8 cellular contexts compared by ENCODE assay signal in the genomic region with DNA sequence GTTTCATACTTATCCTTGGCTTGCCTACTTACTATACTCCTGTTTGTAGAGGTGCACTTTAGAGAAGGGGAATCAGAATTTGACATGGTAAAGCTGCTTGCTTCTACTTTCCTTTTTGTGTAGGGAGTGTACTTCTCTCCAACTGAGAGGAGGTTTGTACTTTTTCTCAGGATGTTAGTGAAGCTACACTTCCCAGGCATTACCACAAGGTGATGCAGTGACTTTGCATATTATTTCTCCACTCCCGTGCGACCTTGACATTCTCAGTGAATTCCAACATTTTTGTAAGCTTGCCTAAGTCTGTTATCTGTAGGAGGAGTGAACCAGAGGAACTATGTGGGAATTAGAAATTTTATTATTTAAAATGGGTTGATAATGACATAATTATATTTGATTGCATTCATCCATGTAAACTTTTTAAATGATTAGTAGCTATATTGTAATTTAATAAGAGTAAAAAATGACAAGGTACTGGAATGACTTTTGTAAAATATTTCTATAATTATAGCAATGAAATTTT. TPM values are rescaled to one million over a fixed set of nuclear protein-coding genes. Genes with fewer than 3 reads are reported as not detected.
DNase-seq lines count a peak whose midpoint lies in the region; ATAC-seq, FAIRE-seq and TF ChIP-seq lines count a peak whose summit lies in the region.

No MANE protein-coding gene starts in this region.

- peaks cover 9% of the 10 kb centered on the region; the same call in 1 of the 2 replicates for H4K20me1 ChIP-seq in MM.1S (ENCODE audit: insufficient read depth, low read length)
- H4K20me1 ChIP-seq in keratinocyte (ENCODE audit: control insufficient read depth, extremely low read depth, insufficient read depth, low read length), result no peaks in the 10 kb centered on the region

- H3K9me3 ChIP-seq in MM.1S (replicated peaks; ENCODE audit: insufficient read depth, low read length) (no peaks in the 10 kb centered on the region), keratinocyte (ENCODE audit: control insufficient read depth, low read depth, low read length) (no peaks in the 10 kb centered on the region)

- H3K36me3 ChIP-seq in MM.1S (replicated peaks; ENCODE audit: insufficient read depth, low read length), result peaks cover 9% of the 10 kb centered on the region
- peaks cover 0 to 8% of the 10 kb centered on the region in 2 experiments for H3K36me3 ChIP-seq in keratinocyte (ENCODE audit: control insufficient read depth in 2 of 2, extremely low read depth in 1 of 2, insufficient read depth in 2 of 2, low read length in 2 of 2)

- H3K9me1 ChIP-seq in keratinocyte (ENCODE audit: control insufficient read depth, extremely low read depth, insufficient read depth, low read length), result no peaks in the 10 kb centered on the region

- DNase-seq in A172 (ENCODE audit: low spot score) (peak; percentile 90), ELF-1 (ENCODE audit: low read depth, low spot score) (peak; percentile 28), MM.1S (peak; percentile 23), amniotic epithelial cell (ENCODE audit: low read depth) (peak; percentile 91), keratinocyte (ENCODE audit: low read depth, low spot score) (no peak)

- peak; percentile 51 for TF ChIP-seq CTCF in MM.1S (IDR thresholded peaks at IDR 0.05; ENCODE audit: low read length)
- TF ChIP-seq CTCF in keratinocyte (optimal IDR thresholded peaks at IDR 0.05 in 1 of 3, IDR thresholded peaks at IDR 0.05 in 1 of 3, conservative IDR thresholded peaks at IDR 0.05 in 1 of 3; ENCODE audit: extremely low read depth in 1 of 3, insufficient read depth in 2 of 3, low read length in 3 of 3), result peak; percentile 66 to 86 (median 75)

- peaks cover 10% of the 10 kb centered on the region for H3F3A ChIP-seq in MM.1S (ENCODE audit: insufficient read depth, low read length)

- H3K4me1 ChIP-seq in MM.1S (ENCODE audit: low read length) (no peaks in the 10 kb centered on the region), keratinocyte (ENCODE audit: control insufficient read depth, extremely low read depth, insufficient read depth, low read length) (peaks cover 5% of the 10 kb centered on the region)

- H3K79me2 ChIP-seq in MM.1S (ENCODE audit: low read length) (peaks cover 65% of the 10 kb centered on the region), keratinocyte (ENCODE audit: control insufficient read depth, insufficient read depth, low read length) (peaks cover 59% of the 10 kb centered on the region)

- dilution Hi-C loops in keratinocyte (cut with MboI; ENCODE audit: extremely low pct_ligation_motif_present, low sequenced_read_pairs), result no loop called here

- H3K4me2 ChIP-seq in MM.1S (ENCODE audit: low read depth, low read length) (no peak overlapping the region), keratinocyte (ENCODE audit: control insufficient read depth, extremely low read depth, insufficient read depth, low read depth, low read length) (peak overlapping the region; percentile 34)

- ATAC-seq in HG02938 (IDR thresholded peaks at IDR 0.05; ENCODE audit: unreplicated experiment), result no peak
- no peak for ATAC-seq in GM19395 (IDR thresholded peaks at IDR 0.05; ENCODE audit: unreplicated experiment)
- ATAC-seq in GM18907 (IDR thresholded peaks at IDR 0.05; ENCODE audit: unreplicated experiment), result no peak

- H3K9me2 ChIP-seq in MM.1S (replicated peaks; ENCODE audit: insufficient read depth, low read length), result no peaks in the 10 kb centered on the region

- H3K27ac ChIP-seq in MM.1S (ENCODE audit: low read length) (no peak overlapping the region), keratinocyte (ENCODE audit: control insufficient read depth, insufficient read depth, low read length) (peak overlapping the region; percentile 1)

- H3K9ac ChIP-seq in MM.1S (ENCODE audit: low read length), result no peak overlapping the region
- H3K9ac ChIP-seq in keratinocyte (ENCODE audit: control insufficient read depth, extremely low read depth, insufficient read depth, low read length), result peak overlapping the region; percentile 4

- FAIRE-seq in keratinocyte (lab: Jason Lieb, UNC), result peak; percentile 82

- H3K4me3 ChIP-seq in MM.1S (ENCODE audit: low read length), result no peak overlapping the region
- H3K4me3 ChIP-seq in keratinocyte (ENCODE audit: control insufficient read depth in 2 of 3, extremely low read depth in 1 of 3, insufficient read depth in 2 of 3, low read depth in 1 of 3, low read length in 3 of 3), result no peak overlapping the region

- H2AFZ ChIP-seq in MM.1S (ENCODE audit: low read length), result no peak overlapping the region
- peak overlapping the region; percentile 1 for H2AFZ ChIP-seq in keratinocyte (ENCODE audit: control insufficient read depth, low read length)

- H3K27me3 ChIP-seq in MM.1S (replicated peaks; ENCODE audit: insufficient read depth, low read length) (no peaks in the 10 kb centered on the region), keratinocyte (ENCODE audit: control insufficient read depth, extremely low read depth, insufficient read depth, low read length) (no peaks in the 10 kb centered on the region)

RNA-seq across cellular contexts. Expression of a gene that starts 5.2 kb away (rescaled TPM):
- total RNA-seq in A172 (2014; rRNA removed; shearing (Covaris generic)), result 159 and 174 TPM in 2 replicates
- polyA plus RNA-seq in keratinocyte, result 60.6 to 119 TPM (median 102 TPM) in 3 replicates
- polyA plus RNA-seq in keratinocyte (2011; ENCODE audit: low read depth), result 464 TPM
- polyA plus RNA-seq in keratinocyte (2011; cell fraction: cytosol; rRNA removed), result 47.7 and 92.1 TPM in 2 replicates
- 62.9 and 76.2 TPM in 2 replicates for polyA plus RNA-seq in keratinocyte (2011; cell fraction: nucleus; rRNA removed)
- 62.5 and 91.4 TPM in 2 replicates for polyA plus RNA-seq in keratinocyte (2012; ENCODE audit: low replicate concordance)
- 76.4 to 107 TPM (median 99.7 TPM) in 3 replicates for polyA minus RNA-seq in keratinocyte
- polyA minus RNA-seq in keratinocyte (2011; cell fraction: cytosol; rRNA and poly(A)+ RNA removed), result 51.8 TPM
- 59.6 and 107 TPM in 2 replicates for polyA minus RNA-seq in keratinocyte (2011; cell fraction: nucleus; rRNA and poly(A)+ RNA removed)
